10 cellular contexts compared by ENCODE assay signal in the genomic region with DNA sequence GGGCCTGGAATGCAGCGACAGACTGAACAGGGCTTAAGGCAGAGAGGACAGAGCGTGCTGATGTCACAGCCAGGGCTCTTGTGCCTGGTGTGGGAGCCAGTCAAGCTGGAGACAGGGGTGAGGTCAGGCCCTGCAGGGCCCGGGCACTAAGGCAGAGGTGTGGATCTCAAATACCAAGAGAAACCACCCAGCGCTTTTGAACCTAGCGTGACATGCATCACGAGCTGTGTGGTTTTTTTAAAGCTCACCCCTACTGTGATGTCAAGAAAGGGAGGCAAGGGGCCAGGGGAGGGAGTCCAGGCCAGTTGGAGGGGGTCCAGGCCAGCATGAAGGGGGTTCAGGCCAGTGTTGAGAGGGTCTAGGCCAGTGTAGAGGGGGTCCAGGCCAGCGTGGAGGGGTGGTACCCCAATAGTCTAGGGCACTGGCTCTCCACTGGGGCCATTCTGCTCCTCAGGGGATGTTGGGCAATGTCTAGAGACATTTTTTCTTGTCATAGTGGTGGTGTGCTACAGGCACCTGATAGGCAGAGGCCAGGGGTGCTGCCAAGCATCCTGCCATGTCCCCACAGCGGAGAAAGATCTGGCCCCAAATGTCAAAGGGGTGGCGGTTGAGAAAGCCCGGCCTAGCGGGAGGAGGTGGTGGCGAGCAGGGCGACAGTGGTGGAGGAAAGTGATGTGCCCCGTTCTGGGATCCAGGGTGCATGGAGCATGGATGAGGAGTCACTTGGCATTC. TPM values are rescaled to one million over a fixed set of nuclear protein-coding genes. Genes with fewer than 3 reads are reported as not detected.
A peak's percentile ranks its signal among the peaks of the same experiment; 100 is the strongest.
DNase-seq lines count a peak whose midpoint lies in the region; ATAC-seq, FAIRE-seq and TF ChIP-seq lines count a peak whose summit lies in the region.
"Had no signal": no experiment of that assay in that cellular context is flagged by ENCODE, and none has a peak within 500 bp of the region (broad histone marks: within the 10 kb centered on the region; RNA-seq: fewer than 3 reads in every experiment).

No MANE protein-coding gene starts in this region.

- H3K27ac ChIP-seq in neural progenitor cell (no peak overlapping the region), uterus (no peak overlapping the region)

- H3K4me3 ChIP-seq in NB4 (ENCODE audit: low read depth, low read length): no peak overlapping the region
- H3K4me3 ChIP-seq in neural progenitor cell: no peak overlapping the region
- no peak overlapping the region for H3K4me3 ChIP-seq in uterus

- no peak for TF ChIP-seq POLR2A in NB4 (IDR thresholded peaks at IDR 0.05; ENCODE audit: extremely low read depth, insufficient read length)
- TF ChIP-seq POLR2A in uterus (IDR thresholded peaks at IDR 0.05): no peak

- H3K9ac ChIP-seq in neural progenitor cell: no peak overlapping the region

- TF ChIP-seq CTCF in NB4 (IDR thresholded peaks at IDR 0.05; ENCODE audit: low read depth, low read length): no peak
- TF ChIP-seq CTCF in neural progenitor cell (IDR thresholded peaks at IDR 0.05): no peak
- no peak for TF ChIP-seq CTCF in uterus (IDR thresholded peaks at IDR 0.05)

- DNase-seq in GM19239 (ENCODE audit: insufficient read length, low spot score) (no peak), NB4 (ENCODE audit: low read depth) (peak; percentile 60), neural progenitor cell (ENCODE audit: low spot score) (no peak), left colon (no peak), uterus (no peak)
- DNase-seq in activated naive CD4-positive, alpha-beta T cell treated with anti-CD3 and anti-CD28 coated beads, Interleukin-2, amount 50 U/mL, for 72 hours (ENCODE audit: low spot score in 2 of 2): no peak
- DNase-seq: kidney, NCI-H446 had no signal

- H3K36me3 ChIP-seq in neural progenitor cell (no peaks in the 10 kb centered on the region), uterus (no peaks in the 10 kb centered on the region)

- no peak overlapping the region for H2AFZ ChIP-seq in neural progenitor cell (replicated peaks)

- H4K20me1 ChIP-seq in neural progenitor cell (ENCODE audit: low read depth): no peaks in the 10 kb centered on the region

- intact Hi-C loops in left colon (cut with DNase I, micrococcal nuclease): loop anchor here in 1 of 2 donors (10.0 kb wide), 1 partner anchor 61 kb away; no protein-coding TSS in a partner anchor
- intact Hi-C loops in uterus (cut with DNase I; ENCODE audit: low total_unique reads): no loop called here

- H3K27me3 ChIP-seq in neural progenitor cell: no peaks in the 10 kb centered on the region
- H3K27me3 ChIP-seq in uterus: no peaks in the 10 kb centered on the region

- H3K36me3 Mint-ChIP-seq in activated naive CD4-positive, alpha-beta T cell treated with anti-CD3 and anti-CD28 coated beads, Interleukin-2, amount 50 U/mL, for 72 hours: peaks cover 0 to 16% of the 10 kb centered on the region in 2 donors
- no peaks in the 10 kb centered on the region for H3K36me3 Mint-ChIP-seq in neural progenitor cell

- peak overlapping the region in 1 of 2 donors; percentile 84 for H3K27ac Mint-ChIP-seq in activated naive CD4-positive, alpha-beta T cell treated with anti-CD3 and anti-CD28 coated beads, Interleukin-2, amount 50 U/mL, for 72 hours
- peak overlapping the region; percentile 86 for H3K27ac Mint-ChIP-seq in neural progenitor cell

- H3K4me2 ChIP-seq in neural progenitor cell: no peak overlapping the region

- H3K9me3 ChIP-seq in neural progenitor cell (ENCODE audit: low read depth): no peaks in the 10 kb centered on the region
- H3K9me3 ChIP-seq in uterus: no peaks in the 10 kb centered on the region

- peaks cover 12% of the 10 kb centered on the region for H3K27me3 Mint-ChIP-seq in neural progenitor cell (ENCODE audit: insufficient read depth, low read depth)

- no peaks in the 10 kb centered on the region for H3F3A ChIP-seq in neural progenitor cell (ENCODE audit: low read depth)

- ATAC-seq in activated naive CD4-positive, alpha-beta T cell treated with anti-CD3 and anti-CD28 coated beads, Interleukin-2, amount 50 U/mL, for 72 hours: peak; percentile 38 to 68
- ATAC-seq in left colon: no peak
- ATAC-seq in HG02884 (IDR thresholded peaks at IDR 0.05; ENCODE audit: unreplicated experiment): no peak
- ATAC-seq in HG02610 (IDR thresholded peaks at IDR 0.05; ENCODE audit: unreplicated experiment): no peak

- no peak overlapping the region for H3K4me3 Mint-ChIP-seq in neural progenitor cell

- peaks cover 43% of the 10 kb centered on the region for H3K4me1 Mint-ChIP-seq in neural progenitor cell

- H3K4me1 ChIP-seq in neural progenitor cell: peaks cover 17% of the 10 kb centered on the region
- H3K4me1 ChIP-seq in uterus: no peaks in the 10 kb centered on the region

- FAIRE-seq in GM19239 (lab: Jason Lieb, UNC): peak; percentile 42
- FAIRE-seq: kidney had no signal

- no peaks in the 10 kb centered on the region for H3K9me3 Mint-ChIP-seq in activated naive CD4-positive, alpha-beta T cell treated with anti-CD3 and anti-CD28 coated beads, Interleukin-2, amount 50 U/mL, for 72 hours
- peaks cover 4% of the 10 kb centered on the region for H3K9me3 Mint-ChIP-seq in neural progenitor cell

- H3K79me2 ChIP-seq in neural progenitor cell (ENCODE audit: low read depth): no peaks in the 10 kb centered on the region

RNA-seq across cellular contexts. Expression of a gene that starts 42.6 kb away (rescaled TPM):
- 10 to 100 TPM; 43.4 to 97.5 TPM for total RNA-seq in activated naive CD4-positive, alpha-beta T cell treated with anti-CD3 and anti-CD28 coated beads, Interleukin-2, amount 50 U/mL, for 72 hours
- total RNA-seq in neural progenitor cell (ENCODE audit: low replicate concordance) (26.6 and 53.4 TPM in 2 replicates), left colon (10 to 100 TPM; 26.9 to 44.8 TPM), uterus (10 to 100 TPM in 2 of 4 donors, 1 to 10 TPM in 2; 1.2 to 48.6 (median 8.8) TPM)

Comparison
In these comparisons a context has a peak if more than half of its experiments do, and no peak if none do; other contexts are left out.
1. ATAC-seq: peak in activated naive CD4-positive, alpha-beta T cell treated with anti-CD3 and anti-CD28 coated beads, Interleukin-2, amount 50 U/mL, for 72 hours (2 of 2); none in left colon (single experiment), HG02884 (single experiment) and HG02610 (single experiment).